In the genomic region with DNA sequence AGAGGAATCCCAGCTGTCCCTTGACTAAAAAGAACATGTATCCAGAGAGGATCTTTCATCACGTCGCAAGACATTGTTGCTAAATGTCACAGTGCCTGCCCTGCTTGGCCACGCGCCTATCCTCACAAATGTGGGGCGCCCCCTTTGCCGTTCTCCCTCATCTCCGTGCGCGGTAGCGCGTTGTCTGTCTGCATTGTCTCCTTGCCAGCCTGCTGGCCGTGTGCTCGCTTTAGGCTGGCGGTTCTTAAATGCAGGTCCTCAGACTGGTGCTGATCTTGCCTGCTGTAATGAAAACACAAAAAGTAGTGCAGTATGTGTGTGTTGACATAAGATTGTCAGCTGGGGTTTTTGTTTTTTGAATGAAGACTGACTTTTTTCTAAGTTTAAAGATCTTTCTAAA, we compare ENCODE assay signal across 23 cellular contexts.
"Had no signal": no experiment of that assay in that cellular context is flagged by ENCODE, and none has a peak within 500 bp of the region (broad histone marks: within the 10 kb centered on the region; RNA-seq: fewer than 3 reads in every experiment).

No MANE protein-coding gene starts in this region.

- H3K4me3 Mint-ChIP-seq: activated CD4-positive, alpha-beta T cell treated with anti-CD3 and anti-CD28 coated beads for 36 hours; mesothelial cell of epicardium; naive thymus-derived CD8-positive, alpha-beta T cell; WTC11 had no signal

- H3K27ac Mint-ChIP-seq: activated CD4-positive, alpha-beta T cell treated with anti-CD3 and anti-CD28 coated beads for 36 hours; mesothelial cell of epicardium; progenitor cell of endocrine pancreas; WTC11 had no signal

- H3K4me3 ChIP-seq: ascending aorta, breast epithelium, gastroesophageal sphincter, sigmoid colon, smooth muscle cell, testis, upper lobe of left lung had no signal

- DNase-seq: activated CD4-positive, alpha-beta T cell treated with anti-CD3 and anti-CD28 coated beads for 36 hours; activated CD4-positive, alpha-beta T cell treated with anti-CD3 and anti-CD28 coated beads, Interleukin-2, amount 50 U/mL, for 48 hours; activated gamma-delta T cell; activated naive CD4-positive, alpha-beta T cell treated with anti-CD3 and anti-CD28 coated beads, Interleukin-2, amount 50 U/mL, for 16 hours; head of caudate nucleus; left ventricle myocardium superior; mammary epithelial cell; naive thymus-derived CD8-positive, alpha-beta T cell; retina; sigmoid colon; stimulated activated CD4-positive, alpha-beta T cell treated with anti-CD3 and anti-CD28 coated beads, Interleukin-15, amount 100 ng/mL, for 24 hours; stimulated activated naive CD4-positive, alpha-beta T cell; T-helper 1 cell; testis had no signal

- H3K27me3 ChIP-seq: ascending aorta, breast epithelium, gastroesophageal sphincter, sigmoid colon, testis, upper lobe of left lung had no signal

- H3K27me3 Mint-ChIP-seq: activated CD4-positive, alpha-beta T cell treated with anti-CD3 and anti-CD28 coated beads for 36 hours; naive thymus-derived CD8-positive, alpha-beta T cell; progenitor cell of endocrine pancreas had no signal

- ATAC-seq: activated CD4-positive, alpha-beta T cell treated with anti-CD3 and anti-CD28 coated beads for 36 hours; gastroesophageal sphincter; left ventricle myocardium superior; naive thymus-derived CD8-positive, alpha-beta T cell; WTC11 had no signal

- H3K4me1 Mint-ChIP-seq: activated CD4-positive, alpha-beta T cell treated with anti-CD3 and anti-CD28 coated beads for 36 hours; naive thymus-derived CD8-positive, alpha-beta T cell had no signal

- H3K36me3 ChIP-seq: breast epithelium had no signal

- H3K9me3 ChIP-seq: ascending aorta, breast epithelium, gastroesophageal sphincter, sigmoid colon, testis, upper lobe of left lung had no signal

- H3K27ac ChIP-seq: breast epithelium, epithelial cell of prostate, gastroesophageal sphincter, sigmoid colon, testis had no signal

- H3K9me3 Mint-ChIP-seq: mesothelial cell of epicardium; naive thymus-derived CD8-positive, alpha-beta T cell; WTC11 had no signal

- H3K4me1 ChIP-seq: breast epithelium, gastroesophageal sphincter, testis, upper lobe of left lung had no signal
